ENCODE assay signal across 9 cellular contexts in the genomic region with DNA sequence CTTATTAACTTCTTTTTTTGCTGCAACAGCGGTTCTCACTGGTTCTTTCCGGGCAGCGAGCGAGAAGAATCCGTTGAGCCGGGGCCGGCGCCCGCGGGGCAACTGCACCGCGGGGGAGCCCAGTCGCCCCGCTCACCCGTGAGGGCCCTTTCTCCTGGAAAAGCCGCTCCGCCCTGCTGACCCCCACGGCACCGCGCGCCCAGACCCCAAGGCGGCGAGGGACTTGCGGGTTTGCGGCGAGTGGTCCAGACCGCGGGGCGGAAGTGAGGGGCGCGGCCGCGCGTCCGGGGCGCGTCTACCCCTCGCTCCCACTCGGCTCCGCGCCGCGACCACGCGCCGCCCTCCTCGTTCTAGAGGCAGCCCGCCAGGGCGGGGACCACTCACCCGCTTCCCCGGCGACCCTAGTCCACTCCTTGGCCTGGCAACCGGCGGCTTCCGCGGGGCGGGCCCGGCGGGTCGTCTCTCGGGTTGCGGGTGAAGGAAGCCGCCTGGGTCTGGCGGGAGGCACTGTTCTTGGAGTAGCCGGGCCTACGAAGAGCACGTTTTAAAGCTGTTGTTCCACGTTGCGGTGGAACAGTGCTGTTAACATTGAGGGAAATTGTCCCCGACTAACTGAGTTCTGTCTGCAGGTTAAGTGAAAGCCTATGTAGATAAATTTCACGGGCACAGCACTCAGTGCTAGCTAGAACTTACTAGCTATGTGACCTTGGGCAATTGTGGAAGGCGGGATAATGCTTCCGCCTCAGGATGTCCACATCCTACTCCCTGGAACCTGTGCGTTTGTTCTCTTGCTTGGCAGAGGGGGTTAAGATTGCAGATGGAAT. TPM values are rescaled to one million over a fixed set of nuclear protein-coding genes. Genes with fewer than 3 reads are reported as not detected.
DNase-seq lines count a peak whose midpoint lies in the region; ATAC-seq, FAIRE-seq and TF ChIP-seq lines count a peak whose summit lies in the region.
"Had no signal": no experiment of that assay in that cellular context is flagged by ENCODE, and none has a peak within 500 bp of the region (broad histone marks: within the 10 kb centered on the region; RNA-seq: fewer than 3 reads in every experiment).

A gene with protein sequence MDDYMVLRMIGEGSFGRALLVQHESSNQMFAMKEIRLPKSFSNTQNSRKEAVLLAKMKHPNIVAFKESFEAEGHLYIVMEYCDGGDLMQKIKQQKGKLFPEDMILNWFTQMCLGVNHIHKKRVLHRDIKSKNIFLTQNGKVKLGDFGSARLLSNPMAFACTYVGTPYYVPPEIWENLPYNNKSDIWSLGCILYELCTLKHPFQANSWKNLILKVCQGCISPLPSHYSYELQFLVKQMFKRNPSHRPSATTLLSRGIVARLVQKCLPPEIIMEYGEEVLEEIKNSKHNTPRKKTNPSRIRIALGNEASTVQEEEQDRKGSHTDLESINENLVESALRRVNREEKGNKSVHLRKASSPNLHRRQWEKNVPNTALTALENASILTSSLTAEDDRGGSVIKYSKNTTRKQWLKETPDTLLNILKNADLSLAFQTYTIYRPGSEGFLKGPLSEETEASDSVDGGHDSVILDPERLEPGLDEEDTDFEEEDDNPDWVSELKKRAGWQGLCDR (minus strand): TSS at position 439 of the 824 bp plus-strand sequence. CDS start 3,406 bp downstream, outside the sequence.

- H3K4me3 ChIP-seq in neural progenitor cell, result peak within 1 kb of the TSS; percentile 77

- peak; percentile 74 for ATAC-seq in GM21447 (IDR thresholded peaks at IDR 0.05; ENCODE audit: unreplicated experiment)

- H3K27me3 Mint-ChIP-seq in neural progenitor cell (ENCODE audit: insufficient read depth, low read depth), result peaks cover 7% of the 10 kb centered on the region

- peak within 1 kb of the TSS; percentile 92 for H2AFZ ChIP-seq in neural progenitor cell (replicated peaks)

- no peaks in the 10 kb centered on the region for H3K9me3 Mint-ChIP-seq in neural progenitor cell

- no peaks in the 10 kb centered on the region for H3K36me3 ChIP-seq in neural progenitor cell

- peak within 1 kb of the TSS; percentile 85 for H3K4me2 ChIP-seq in neural progenitor cell

- peaks cover 51% of the 10 kb centered on the region for H3K4me1 Mint-ChIP-seq in neural progenitor cell

- peaks cover 4% of the 10 kb centered on the region for H4K20me1 ChIP-seq in neural progenitor cell (ENCODE audit: low read depth)

- H3K9me3 ChIP-seq in neural progenitor cell (ENCODE audit: low read depth), result no peaks in the 10 kb centered on the region

- H3K9ac ChIP-seq in neural progenitor cell, result peak within 1 kb of the TSS; percentile 46

- peaks cover 25% of the 10 kb centered on the region for H3F3A ChIP-seq in neural progenitor cell (ENCODE audit: low read depth)

- FAIRE-seq in frontal cortex (lab: Jason Lieb, UNC), result no peak
- FAIRE-seq: islet of Langerhans had no signal

- peaks cover 22% of the 10 kb centered on the region for H3K4me1 ChIP-seq in neural progenitor cell

- peak within 1 kb of the TSS; percentile 40 for H3K27ac Mint-ChIP-seq in neural progenitor cell

- H3K27ac ChIP-seq in neural progenitor cell, result no peak within 1 kb of the TSS

- H3K27me3 ChIP-seq in neural progenitor cell, result peaks cover 26% of the 10 kb centered on the region

- peak within 1 kb of the TSS; percentile 94 for H3K4me3 Mint-ChIP-seq in neural progenitor cell

- H3K36me3 Mint-ChIP-seq in neural progenitor cell, result peaks cover 9% of the 10 kb centered on the region

- DNase-seq in DMS114 treated with DMSO at 0.1 percent for 48 hours (lab: John Stamatoyannopoulos, UW; ENCODE audit: unreplicated experiment), result peak; percentile 37
- peak; percentile 52 for DNase-seq in HuH-7 (ENCODE audit: low spot score)
- peak; percentile 53 to 76 for DNase-seq in SHP77 (lab: John Stamatoyannopoulos, UW)
- DNase-seq in activated naive CD4-positive, alpha-beta T cell (lab: John Stamatoyannopoulos, UW), result peak; percentile 10 to 52 (median 16)
- DNase-seq in frontal cortex (ENCODE audit: low spot score in 2 of 2), result peak; percentile 67 to 70
- peak; percentile 84 for DNase-seq in neural progenitor cell (ENCODE audit: low spot score)
- peak; percentile 50 for DNase-seq in stromal cell of bone marrow (ENCODE audit: low read depth)

- H3K79me2 ChIP-seq in neural progenitor cell (ENCODE audit: low read depth), result no peaks in the 10 kb centered on the region

- TF ChIP-seq CTCF in neural progenitor cell (IDR thresholded peaks at IDR 0.05), result no peak

RNA-seq across cellular contexts. Expression of the gene that starts here (rescaled TPM):
- 8.6 TPM for total RNA-seq in frontal cortex
- total RNA-seq in neural progenitor cell (ENCODE audit: low replicate concordance), result 24.9 and 38.4 TPM in 2 replicates

Comparison
In these comparisons a context has a peak if more than half of its experiments do, and no peak if none do; other contexts are left out.
1. DNase-seq: peak in every context shown above with its lines; median percentile 84 in neural progenitor cell; 68 in frontal cortex; 64 in SHP77; 52 in HuH-7; 50 in stromal cell of bone marrow; 37 in DMS114 treated with DMSO at 0.1 percent for 48 hours; 16 in activated naive CD4-positive, alpha-beta T cell.